8 cellular contexts compared by ENCODE assay signal in genomic region chr2:38076710-38077430, GRCh38. TPM values are rescaled to one million over a fixed set of nuclear protein-coding genes. Genes with fewer than 3 reads are reported as not detected.
DNase-seq lines count a peak whose midpoint lies in the region; ATAC-seq and TF ChIP-seq lines count a peak whose summit lies in the region.

No MANE protein-coding gene starts in this region.

- H3K9me3 ChIP-seq in heart left ventricle (no peaks in the 10 kb centered on the region), psoas muscle (no peaks in the 10 kb centered on the region)

- WGBS in heart left ventricle, 4 donors: 0 to 1% (median 1%) methylated on average over 12 to 76 of the region's 76 CpGs
- 1% methylated on average over 68 to 76 of the region's 76 CpGs for WGBS in psoas muscle, 3 donors

- H3K4me3 ChIP-seq in ACC112 (ENCODE audit: low read depth, low read length) (peak overlapping the region; percentile 71), heart left ventricle (peak overlapping the region; percentile 30 to 77 (median 65)), psoas muscle (peak overlapping the region; percentile 70)

- peaks cover 5% of the 10 kb centered on the region; the same call in 1 of the 2 replicates for H3K36me3 ChIP-seq in ACC112 (ENCODE audit: insufficient read depth, low read length)
- no peaks in the 10 kb centered on the region for H3K36me3 ChIP-seq in heart left ventricle
- no peaks in the 10 kb centered on the region for H3K36me3 ChIP-seq in psoas muscle (ENCODE audit: insufficient read depth in 1 of 2, low read depth in 1 of 2)

- H3K9me3 Mint-ChIP-seq in activated naive CD4-positive, alpha-beta T cell treated with anti-CD3 and anti-CD28 coated beads, Interleukin-2, amount 10 ng/mL, durations not matched to agents 7 days and 5 days: no peaks in the 10 kb centered on the region

- TF ChIP-seq POLR2A in GM18505 (IDR thresholded peaks at IDR 0.05; ENCODE audit: borderline replicate concordance, extremely low read depth, insufficient read depth, insufficient read length) (peak; percentile 25), heart left ventricle (IDR thresholded peaks at IDR 0.05) (peak in 1 of 2 donors; percentile 69)

- H3K4me1 Mint-ChIP-seq in activated naive CD4-positive, alpha-beta T cell treated with anti-CD3 and anti-CD28 coated beads, Interleukin-2, amount 10 ng/mL, durations not matched to agents 7 days and 5 days: peaks cover 38% of the 10 kb centered on the region

- CTCF ChIA-PET in activated naive CD4-positive, alpha-beta T cell treated with anti-CD3 and anti-CD28 coated beads, Interleukin-2, amount 10 ng/mL, durations not matched to agents 7 days and 5 days (lab: Charles Lee): interaction anchor here (0.6 to 3.3 kb wide), 15 partner anchors 11 to 908 kb away, joined by 3 to 25 read pairs (median 4); no protein-coding TSS in a partner anchor

- H2AFZ ChIP-seq in ACC112 (ENCODE audit: low read length, unreplicated experiment): peak overlapping the region; percentile 10

- peaks cover 64% of the 10 kb centered on the region for H3K27me3 Mint-ChIP-seq in activated naive CD4-positive, alpha-beta T cell treated with anti-CD3 and anti-CD28 coated beads, Interleukin-2, amount 10 ng/mL, durations not matched to agents 7 days and 5 days

- ATAC-seq in GM18505 (IDR thresholded peaks at IDR 0.05; ENCODE audit: unreplicated experiment) (peak; percentile 54), HG03045 (IDR thresholded peaks at IDR 0.05; ENCODE audit: unreplicated experiment) (peak; percentile 62), heart left ventricle (peak; percentile 33 to 79 (median 72)), psoas muscle (peak; percentile 54 to 75 (median 72))

- peak overlapping the region; percentile 73 for H3K4me3 Mint-ChIP-seq in activated naive CD4-positive, alpha-beta T cell treated with anti-CD3 and anti-CD28 coated beads, Interleukin-2, amount 10 ng/mL, durations not matched to agents 7 days and 5 days

- H3K27ac Mint-ChIP-seq in activated naive CD4-positive, alpha-beta T cell treated with anti-CD3 and anti-CD28 coated beads, Interleukin-2, amount 10 ng/mL, durations not matched to agents 7 days and 5 days: peak overlapping the region; percentile 82

- intact Hi-C loops in heart left ventricle (cut with DNase I): loop anchor here in 9 of 10 donors (1.0 to 10.0 kb wide), 9 partner anchors 20 to 198 kb away; no protein-coding TSS in a partner anchor
- intact Hi-C loops in psoas muscle (cut with DNase I): loop anchor here in 1 of 2 donors (1.0 to 10.0 kb wide), 2 partner anchors 92 to 197 kb away; no protein-coding TSS in a partner anchor

- peak; percentile 80 for DNase-seq in NCI-H82 treated with DMSO at 0.1 percent for 48 hours (lab: John Stamatoyannopoulos, UW; ENCODE audit: unreplicated experiment)
- DNase-seq in activated naive CD4-positive, alpha-beta T cell treated with anti-CD3 and anti-CD28 coated beads, Interleukin-2, amount 10 ng/mL, durations not matched to agents 7 days and 5 days: peak; percentile 80
- DNase-seq in heart left ventricle: peak; percentile 81 to 89 (median 83)
- peak; percentile 79 to 87 for DNase-seq in psoas muscle
- DNase-seq in NAMALWA (ENCODE audit: low spot score): no peak

- H3K27me3 ChIP-seq in ACC112 (ENCODE audit: insufficient read depth, low read length) (no peaks in the 10 kb centered on the region), heart left ventricle (peaks cover 0 to 55% (median 32%) of the 10 kb centered on the region in 9 donors), psoas muscle (ENCODE audit: insufficient read depth in 3 of 3, low read length in 2 of 3) (peaks cover 0 to 34% (median 25%) of the 10 kb centered on the region in 3 donors)

- peaks cover 7% of the 10 kb centered on the region for H3K4me1 ChIP-seq in ACC112 (ENCODE audit: control insufficient read depth, insufficient read depth, low read length, unreplicated experiment)
- H3K4me1 ChIP-seq in heart left ventricle: peaks cover 0 to 52% (median 22%) of the 10 kb centered on the region in 12 donors
- peaks cover 25% of the 10 kb centered on the region for H3K4me1 ChIP-seq in psoas muscle

- no peaks in the 10 kb centered on the region for H3K36me3 Mint-ChIP-seq in activated naive CD4-positive, alpha-beta T cell treated with anti-CD3 and anti-CD28 coated beads, Interleukin-2, amount 10 ng/mL, durations not matched to agents 7 days and 5 days

- no peaks in the 10 kb centered on the region for H3K79me2 ChIP-seq in ACC112 (ENCODE audit: control insufficient read depth, insufficient read depth, low read length, unreplicated experiment)

- TF ChIP-seq CTCF in heart left ventricle (IDR thresholded peaks at IDR 0.05) (peak in 8 of 12 donors; percentile 26 to 60 (median 38)), psoas muscle (IDR thresholded peaks at IDR 0.05) (no peak)

- H3K27ac ChIP-seq in ACC112 (ENCODE audit: low read depth, low read length) (peak overlapping the region; percentile 85), heart left ventricle (peak overlapping the region; percentile 78 to 97 (median 93)), psoas muscle (peak overlapping the region; percentile 77)

RNA-seq across cellular contexts. Expression of gene CYP1B1, which starts 0.9 kb away (rescaled TPM):
- total RNA-seq in heart left ventricle (10 to 100 TPM; 11.2 to 68.8 (median 24.5) TPM), psoas muscle (10 to 100 TPM in 3 of 4 donors, 1 to 10 TPM in 1; 6.8 to 53.1 (median 19.6) TPM)
- polyA plus RNA-seq in heart left ventricle (1 to 10 TPM; 3.9 to 8.9 TPM), psoas muscle (1 to 10 TPM; 1.1 to 5.0 (median 4.2) TPM)
